24 cellular contexts compared by ENCODE assay signal in the genomic region with DNA sequence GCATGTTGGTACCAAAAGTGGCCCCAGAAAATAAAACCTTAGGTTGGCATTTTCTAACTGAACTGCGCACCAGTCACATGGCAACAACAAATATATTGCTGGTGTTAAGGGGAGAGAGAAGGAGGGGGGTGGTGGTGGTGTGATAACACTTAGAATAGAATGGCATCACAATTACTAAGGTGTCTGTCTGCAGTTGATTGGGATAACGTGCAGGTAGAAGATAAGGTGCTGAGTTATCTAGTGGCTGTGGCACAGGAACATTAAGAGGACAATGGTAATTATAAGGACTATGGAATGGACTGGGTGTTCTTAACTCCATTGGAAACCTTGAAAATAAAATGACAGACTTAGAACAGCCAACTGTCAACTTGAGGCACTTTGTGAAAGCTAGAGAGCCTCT. TPM values are rescaled to one million over a fixed set of nuclear protein-coding genes. Genes with fewer than 3 reads are reported as not detected.
A peak's percentile ranks its signal among the peaks of the same experiment; 100 is the strongest.
DNase-seq lines count a peak whose midpoint lies in the region; ATAC-seq and TF ChIP-seq lines count a peak whose summit lies in the region.
"Had no signal": no experiment of that assay in that cellular context is flagged by ENCODE, and none has a peak within 500 bp of the region (broad histone marks: within the 10 kb centered on the region; RNA-seq: fewer than 3 reads in every experiment).

No MANE protein-coding gene starts in this region.

- no peak overlapping the region for H3K9ac ChIP-seq in BLaER1

- no peaks in the 10 kb centered on the region for H3K27me3 Mint-ChIP-seq in CD4-positive, alpha-beta T cell
- H3K27me3 Mint-ChIP-seq in activated T-helper 1 cell treated with anti-CD3 and anti-CD28 coated beads, Interleukin-12 subunit alpha, Interleukin-12 subunit beta, Interleukin-2, Interleukin-4 antibody, amounts not matched to agents 30 ng/mL and 10 ng/mL and 1 ng/mL, durations not matched to agents 14 hours and 24 hours and 36 hours (ENCODE audit: insufficient read depth) = no peaks in the 10 kb centered on the region

- CTCF ChIA-PET in CD4-positive, alpha-beta T cell (lab: Charles Lee) = interaction anchor here (1.8 kb wide), 1 partner anchor 69 kb away, joined by 8 read pairs; no protein-coding TSS in a partner anchor

- H3K9me3 ChIP-seq in BLaER1 = no peaks in the 10 kb centered on the region
- H3K9me3 ChIP-seq in CD4-positive, alpha-beta T cell (ENCODE audit: control insufficient read depth, low read length) = no peaks in the 10 kb centered on the region
- H3K9me3 ChIP-seq in RWPE2 (ENCODE audit: severe bottlenecking) = no peaks in the 10 kb centered on the region
- H3K9me3 ChIP-seq: heart right ventricle, psoas muscle, sigmoid colon, testis had no signal

- H3K4me1 ChIP-seq in BLaER1 = peaks cover 41% of the 10 kb centered on the region
- H3K4me1 ChIP-seq in RWPE2 (ENCODE audit: insufficient read depth, poor library complexity, severe bottlenecking) = peaks cover 4% of the 10 kb centered on the region
- peaks cover 6% of the 10 kb centered on the region for H3K4me1 ChIP-seq in foreskin keratinocyte
- H3K4me1 ChIP-seq: testis had no signal

- TF ChIP-seq CTCF in CD4-positive, alpha-beta T cell (IDR thresholded peaks at IDR 0.05) = no peak
- TF ChIP-seq CTCF in RWPE2 (IDR thresholded peaks at IDR 0.05; ENCODE audit: poor library complexity, severe bottlenecking) = no peak
- TF ChIP-seq CTCF in foreskin keratinocyte (conservative IDR thresholded peaks at IDR 0.05) = no peak

- peak overlapping the region; percentile 93 for H3K27ac Mint-ChIP-seq in CD4-positive, alpha-beta T cell
- no peak overlapping the region for H3K27ac Mint-ChIP-seq in activated T-helper 1 cell treated with anti-CD3 and anti-CD28 coated beads, Interleukin-12 subunit alpha, Interleukin-12 subunit beta, Interleukin-2, Interleukin-4 antibody, amounts not matched to agents 30 ng/mL and 10 ng/mL and 1 ng/mL, durations not matched to agents 14 hours and 24 hours and 36 hours
- H3K27ac Mint-ChIP-seq: activated CD4-positive, alpha-beta memory T cell treated with anti-CD3 and anti-CD28 coated beads, Interleukin-2, amount 10 ng/mL, durations not matched to agents 7 days and 5 days had no signal

- intact Hi-C loops in CD4-positive, alpha-beta T cell (cut with DNase I, micrococcal nuclease) = loop anchor here in 1 of 2 experiments (5.0 kb wide), 1 partner anchor 871 kb away; the partner anchor contains the start of gene PARS2
- intact Hi-C loops in activated T-helper 1 cell treated with anti-CD3 and anti-CD28 coated beads, Interleukin-12 subunit alpha, Interleukin-12 subunit beta, Interleukin-2, Interleukin-4 antibody, amounts not matched to agents 30 ng/mL and 10 ng/mL and 1 ng/mL, durations not matched to agents 14 hours and 24 hours and 36 hours (cut with micrococcal nuclease) = no loop called here

- H3K27ac ChIP-seq in BLaER1 (no peak overlapping the region), RWPE2 (ENCODE audit: poor library complexity, severe bottlenecking) (peak overlapping the region; percentile 56), foreskin keratinocyte (peak overlapping the region; percentile 74)
- no peak overlapping the region for H3K27ac ChIP-seq in CD4-positive, alpha-beta T cell (ENCODE audit: low read depth, low read length)
- H3K27ac ChIP-seq: testis had no signal

- H3K27me3 ChIP-seq in BLaER1 (no peaks in the 10 kb centered on the region), RWPE2 (ENCODE audit: insufficient read depth, poor library complexity, severe bottlenecking) (no peaks in the 10 kb centered on the region), foreskin keratinocyte (no peaks in the 10 kb centered on the region)
- no peaks in the 10 kb centered on the region for H3K27me3 ChIP-seq in CD4-positive, alpha-beta T cell (ENCODE audit: control insufficient read depth, insufficient read depth, low read length)
- H3K27me3 ChIP-seq: heart right ventricle, sigmoid colon, testis had no signal

- no peak overlapping the region for H3K4me3 ChIP-seq in BLaER1
- no peak overlapping the region for H3K4me3 ChIP-seq in RWPE2 (ENCODE audit: severe bottlenecking)

- peak overlapping the region; percentile 84 for H3K4me2 ChIP-seq in BLaER1

- DNase-seq in CD4-positive, alpha-beta T cell = no peak
- DNase-seq in RWPE2 (ENCODE audit: low spot score) (no peak), foreskin keratinocyte (no peak)
- DNase-seq in activated T-helper 1 cell treated with anti-CD3 and anti-CD28 coated beads, Interleukin-12 subunit alpha, Interleukin-12 subunit beta, Interleukin-2, Interleukin-4 antibody, amounts not matched to agents 30 ng/mL and 10 ng/mL and 1 ng/mL, durations not matched to agents 14 hours and 24 hours and 36 hours (ENCODE audit: low spot score) = no peak
- DNase-seq: activated CD4-positive, alpha-beta memory T cell treated with anti-CD3 and anti-CD28 coated beads, Interleukin-2, amount 10 ng/mL, durations not matched to agents 7 days and 5 days; foreskin fibroblast; heart right ventricle; KG1; NCI-H146; NCI-H2107; NCI-H748 treated with DMSO at 0.1 percent for 48 hours; psoas muscle; sigmoid colon; stimulated activated naive B cell treated with anti-CD40 and anti-IgM and Interleukin-4, amounts not matched to agents 10 μg/mL and 1 μg/mL and 100 μg/mL, for 72 hours; testis had no signal

- peaks cover 33% of the 10 kb centered on the region for H3K36me3 Mint-ChIP-seq in CD4-positive, alpha-beta T cell (ENCODE audit: low read depth)
- H3K36me3 Mint-ChIP-seq in activated T-helper 1 cell treated with anti-CD3 and anti-CD28 coated beads, Interleukin-12 subunit alpha, Interleukin-12 subunit beta, Interleukin-2, Interleukin-4 antibody, amounts not matched to agents 30 ng/mL and 10 ng/mL and 1 ng/mL, durations not matched to agents 14 hours and 24 hours and 36 hours (ENCODE audit: low read depth) = peaks cover 6% of the 10 kb centered on the region

- no peaks in the 10 kb centered on the region for H3K9me3 Mint-ChIP-seq in CD4-positive, alpha-beta T cell
- no peaks in the 10 kb centered on the region for H3K9me3 Mint-ChIP-seq in activated T-helper 1 cell treated with anti-CD3 and anti-CD28 coated beads, Interleukin-12 subunit alpha, Interleukin-12 subunit beta, Interleukin-2, Interleukin-4 antibody, amounts not matched to agents 30 ng/mL and 10 ng/mL and 1 ng/mL, durations not matched to agents 14 hours and 24 hours and 36 hours
- H3K9me3 Mint-ChIP-seq: activated CD4-positive, alpha-beta memory T cell treated with anti-CD3 and anti-CD28 coated beads, Interleukin-2, amount 10 ng/mL, durations not matched to agents 7 days and 5 days; stimulated activated naive B cell treated with anti-CD40 and anti-IgM and Interleukin-4, amounts not matched to agents 10 μg/mL and 1 μg/mL and 100 μg/mL, for 72 hours; T-cell had no signal

- peaks cover 8% of the 10 kb centered on the region; the same call in 1 of the 2 replicates for H3K36me3 ChIP-seq in BLaER1
- no peaks in the 10 kb centered on the region for H3K36me3 ChIP-seq in RWPE2 (ENCODE audit: low read depth)

- H3K4me1 Mint-ChIP-seq in CD4-positive, alpha-beta T cell (ENCODE audit: low read depth) = peaks cover 38% of the 10 kb centered on the region
- H3K4me1 Mint-ChIP-seq in activated T-helper 1 cell treated with anti-CD3 and anti-CD28 coated beads, Interleukin-12 subunit alpha, Interleukin-12 subunit beta, Interleukin-2, Interleukin-4 antibody, amounts not matched to agents 30 ng/mL and 10 ng/mL and 1 ng/mL, durations not matched to agents 14 hours and 24 hours and 36 hours (ENCODE audit: low read depth) = peaks cover 26% of the 10 kb centered on the region

- POLR2A ChIA-PET in CD4-positive, alpha-beta T cell (lab: Charles Lee) = interaction anchor here (2.8 kb wide), 1 partner anchor 54 kb away, joined by 31 read pairs; the partner anchor contains the start of genes IFT25 and LRRC42

- ATAC-seq in CD4-positive, alpha-beta T cell (ENCODE audit: poor library complexity) = no peak
- ATAC-seq in RWPE2 (ENCODE audit: low read depth) (no peak), foreskin keratinocyte (no peak), GM21786 (IDR thresholded peaks at IDR 0.05; ENCODE audit: unreplicated experiment) (no peak), GM21528 (IDR thresholded peaks at IDR 0.05; ENCODE audit: low FRiP score, unreplicated experiment) (no peak)
- ATAC-seq: esophagus mucosa, HCT116, T-cell had no signal

- H4K20me1 ChIP-seq in BLaER1 = no peaks in the 10 kb centered on the region

- peak overlapping the region; percentile 94 for H3K4me3 Mint-ChIP-seq in CD4-positive, alpha-beta T cell
- H3K4me3 Mint-ChIP-seq in activated T-helper 1 cell treated with anti-CD3 and anti-CD28 coated beads, Interleukin-12 subunit alpha, Interleukin-12 subunit beta, Interleukin-2, Interleukin-4 antibody, amounts not matched to agents 30 ng/mL and 10 ng/mL and 1 ng/mL, durations not matched to agents 14 hours and 24 hours and 36 hours = no peak overlapping the region

RNA-seq across cellular contexts. Expression of gene YIPF1, which starts 1.4 kb away (rescaled TPM):
- 1 to 10 TPM; 4.3 to 5.5 TPM for total RNA-seq in CD4-positive, alpha-beta T cell
- 21.8 and 25.7 TPM in 2 replicates for total RNA-seq in foreskin keratinocyte
- polyA plus RNA-seq in foreskin keratinocyte = 22.2 and 22.6 TPM in 2 replicates
- 14.7 and 15.2 TPM in 2 replicates for total RNA-seq in activated T-helper 1 cell treated with anti-CD3 and anti-CD28 coated beads, Interleukin-12 subunit alpha, Interleukin-12 subunit beta, Interleukin-2, Interleukin-4 antibody, amounts not matched to agents 30 ng/mL and 10 ng/mL and 1 ng/mL, durations not matched to agents 14 hours and 24 hours and 36 hours

RNA-seq across cellular contexts. Expression of gene DIO1, which starts 3.0 kb away (rescaled TPM):
- total RNA-seq in CD4-positive, alpha-beta T cell = not detected
- not detected in 2 replicates for total RNA-seq in foreskin keratinocyte
- not detected in 2 replicates for polyA plus RNA-seq in foreskin keratinocyte
- not detected in 2 replicates for total RNA-seq in activated T-helper 1 cell treated with anti-CD3 and anti-CD28 coated beads, Interleukin-12 subunit alpha, Interleukin-12 subunit beta, Interleukin-2, Interleukin-4 antibody, amounts not matched to agents 30 ng/mL and 10 ng/mL and 1 ng/mL, durations not matched to agents 14 hours and 24 hours and 36 hours
- total RNA-seq: activated CD4-positive, alpha-beta memory T cell treated with anti-CD3 and anti-CD28 coated beads, Interleukin-2, amount 10 ng/mL, durations not matched to agents 7 days and 5 days; esophagus mucosa; heart right ventricle; lung microvascular endothelial cell; psoas muscle; sigmoid colon; SK-MEL-5; T-cell; urinary bladder had no signal
- polyA plus RNA-seq: heart right ventricle, psoas muscle, sigmoid colon had no signal

RNA-seq across cellular contexts. Expression of gene NDC1, which starts 52.9 kb away (rescaled TPM):
- 1 to 10 TPM; 5.4 to 8.1 TPM for total RNA-seq in CD4-positive, alpha-beta T cell
- 34.4 and 40.0 TPM in 2 replicates for total RNA-seq in foreskin keratinocyte
- 12.1 and 17.4 TPM in 2 replicates for polyA plus RNA-seq in foreskin keratinocyte
- 33.2 and 38.2 TPM in 2 replicates for total RNA-seq in activated T-helper 1 cell treated with anti-CD3 and anti-CD28 coated beads, Interleukin-12 subunit alpha, Interleukin-12 subunit beta, Interleukin-2, Interleukin-4 antibody, amounts not matched to agents 30 ng/mL and 10 ng/mL and 1 ng/mL, durations not matched to agents 14 hours and 24 hours and 36 hours

RNA-seq across cellular contexts. Expression of gene IFT25, which starts 54.5 kb away (rescaled TPM):
- total RNA-seq in CD4-positive, alpha-beta T cell = 10 to 100 TPM; 12.7 to 13.9 TPM
- 35.2 and 42.3 TPM in 2 replicates for total RNA-seq in foreskin keratinocyte
- polyA plus RNA-seq in foreskin keratinocyte = 49.5 and 55.5 TPM in 2 replicates
- total RNA-seq in activated T-helper 1 cell treated with anti-CD3 and anti-CD28 coated beads, Interleukin-12 subunit alpha, Interleukin-12 subunit beta, Interleukin-2, Interleukin-4 antibody, amounts not matched to agents 30 ng/mL and 10 ng/mL and 1 ng/mL, durations not matched to agents 14 hours and 24 hours and 36 hours = 50.2 and 52.6 TPM in 2 replicates

RNA-seq across cellular contexts. Expression of gene LRRC42, which starts 55.1 kb away (rescaled TPM):
- total RNA-seq in CD4-positive, alpha-beta T cell = 1 to 10 TPM; 3.9 to 5.0 TPM
- total RNA-seq in foreskin keratinocyte = 53.9 and 71.2 TPM in 2 replicates
- polyA plus RNA-seq in foreskin keratinocyte = 52.0 and 71.4 TPM in 2 replicates
- total RNA-seq in activated T-helper 1 cell treated with anti-CD3 and anti-CD28 coated beads, Interleukin-12 subunit alpha, Interleukin-12 subunit beta, Interleukin-2, Interleukin-4 antibody, amounts not matched to agents 30 ng/mL and 10 ng/mL and 1 ng/mL, durations not matched to agents 14 hours and 24 hours and 36 hours = 30.7 and 32.8 TPM in 2 replicates

Comparison
In these comparisons a context has a peak if more than half of its experiments do, and no peak if none do; other contexts are left out.
1. H3K27ac ChIP-seq: peak in RWPE2 (single experiment) and foreskin keratinocyte (single experiment); none in BLaER1 (single experiment) and CD4-positive, alpha-beta T cell (single experiment).